ENCODE assay signal across 14 cellular contexts in the genomic region with DNA sequence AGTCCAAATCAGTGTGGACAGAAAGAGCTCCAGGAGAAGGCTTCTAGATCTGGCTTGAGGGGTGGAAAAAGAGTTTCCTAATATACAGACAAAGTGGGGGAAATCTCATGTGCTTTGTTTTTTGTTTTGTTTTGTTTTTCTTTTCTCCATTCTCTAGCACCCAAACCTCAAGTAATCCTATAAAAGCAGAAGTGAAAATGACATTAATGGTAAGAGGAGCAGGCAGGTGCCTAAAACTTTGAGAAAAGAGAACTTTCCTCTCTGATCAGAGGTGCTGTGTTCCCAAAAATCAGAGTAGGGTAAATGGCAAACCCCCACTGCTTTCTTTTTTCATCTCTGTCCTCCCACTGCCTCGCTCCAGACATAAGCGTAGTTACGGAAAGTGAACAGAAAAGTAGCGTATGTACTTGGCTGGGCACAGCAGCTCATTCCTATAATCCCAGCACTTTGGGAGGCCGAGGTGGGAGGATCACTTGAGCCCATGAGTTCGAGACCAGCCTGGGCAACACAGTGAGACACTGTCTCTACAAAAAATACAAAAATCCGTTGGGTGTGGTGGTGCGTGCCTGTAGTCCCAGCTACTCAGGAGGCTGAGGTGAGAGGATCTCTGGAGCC.
DNase-seq lines count a peak whose midpoint lies in the region; ATAC-seq and TF ChIP-seq lines count a peak whose summit lies in the region.
"Had no signal": no experiment of that assay in that cellular context is flagged by ENCODE, and none has a peak within 500 bp of the region (broad histone marks: within the 10 kb centered on the region; RNA-seq: fewer than 3 reads in every experiment).

No MANE protein-coding gene starts in this region.

- peaks cover 2% of the 10 kb centered on the region; the same call in 1 of the 2 replicates for H3F3A ChIP-seq in GM23248 (ENCODE audit: insufficient read depth)

- no peaks in the 10 kb centered on the region for H3K27me3 ChIP-seq in BLaER1
- no peaks in the 10 kb centered on the region for H3K27me3 ChIP-seq in GM23248 (replicated peaks; ENCODE audit: insufficient read depth)
- peaks cover 0 to 6% (median 0%) of the 10 kb centered on the region in 4 donors for H3K27me3 ChIP-seq in esophagus muscularis mucosa
- H3K27me3 ChIP-seq in colonic mucosa: no peaks in the 10 kb centered on the region
- H3K27me3 ChIP-seq: adrenal gland had no signal

- no peak overlapping the region for H2AFZ ChIP-seq in GM23248

- H3K36me3 ChIP-seq in BLaER1 (no peaks in the 10 kb centered on the region), GM23248 (ENCODE audit: low read depth) (no peaks in the 10 kb centered on the region), esophagus muscularis mucosa (no peaks in the 10 kb centered on the region), colonic mucosa (no peaks in the 10 kb centered on the region)
- H3K36me3 ChIP-seq: adrenal gland had no signal

- TF ChIP-seq POLR2A in esophagus muscularis mucosa (IDR thresholded peaks at IDR 0.05; ENCODE audit: low read depth): no peak

- no peaks in the 10 kb centered on the region for H4K20me1 ChIP-seq in BLaER1
- H4K20me1 ChIP-seq in GM23248 (ENCODE audit: insufficient read depth): no peaks in the 10 kb centered on the region

- WGBS in GM23248 (ENCODE audit: low coverage in 1 of 2, low lambda C conversion rate in 2 of 2, missing lambda C conversion rate in 2 of 2), 2 experiments: 65 to 68% methylated on average over 8 of the region's 8 CpGs
- WGBS in esophagus muscularis mucosa: 89% methylated on average over 8 of the region's 8 CpGs

- in situ Hi-C loops in KBM-7 (cut with MboI; ENCODE audit: low pct_unique_long_range_greater_than_20kb, low sequenced_read_pairs): no loop called here
- in situ Hi-C loops in GM23248 (cut with MboI): no loop called here

- ATAC-seq in GM19035 (IDR thresholded peaks at IDR 0.05; ENCODE audit: unreplicated experiment) (peak; percentile 71), HG02852 (IDR thresholded peaks at IDR 0.05; ENCODE audit: unreplicated experiment) (peak; percentile 79)
- ATAC-seq: stimulated activated naive CD8-positive, alpha-beta T cell treated with anti-CD3 and anti-CD28 coated beads, Interleukin-15, Interleukin-2, amounts not matched to agents 100 U/mL and 50 U/mL, for 24 hours had no signal

- TF ChIP-seq CTCF in esophagus muscularis mucosa (IDR thresholded peaks at IDR 0.05): no peak
- TF ChIP-seq CTCF in colonic mucosa (IDR thresholded peaks at IDR 0.05): no peak

- H3K27ac ChIP-seq in BLaER1 (no peak overlapping the region), GM23248 (no peak overlapping the region), esophagus muscularis mucosa (replicated peaks in 1 of 4) (no peak overlapping the region), colonic mucosa (no peak overlapping the region)
- H3K27ac ChIP-seq: adrenal gland had no signal

- H3K4me1 ChIP-seq in BLaER1 (peaks cover 8% of the 10 kb centered on the region; the same call in 1 of the 2 replicates), GM23248 (ENCODE audit: insufficient read depth) (peaks cover 3% of the 10 kb centered on the region; the same call in 1 of the 2 replicates), esophagus muscularis mucosa (no peaks in the 10 kb centered on the region), colonic mucosa (no peaks in the 10 kb centered on the region)
- H3K4me1 ChIP-seq: adrenal gland had no signal

- H3K9me3 ChIP-seq in BLaER1 (peaks cover under 1% of the 10 kb centered on the region), GM23248 (ENCODE audit: low read depth) (no peaks in the 10 kb centered on the region), esophagus muscularis mucosa (peaks cover 0 to 5% (median 1%) of the 10 kb centered on the region in 4 donors), colonic mucosa (no peaks in the 10 kb centered on the region)

- 0 out of 2 replicates have a peak overlapping the region, but pooled peaks have one; percentile 4 for H3K4me2 ChIP-seq in BLaER1
- H3K4me2 ChIP-seq in GM23248 (ENCODE audit: unreplicated experiment): no peak overlapping the region

- H3K9ac ChIP-seq in BLaER1: no peak overlapping the region
- H3K9ac ChIP-seq in GM23248: no peak overlapping the region
- no peak overlapping the region for H3K9ac ChIP-seq in colonic mucosa (ENCODE audit: low read depth in 2 of 2, low read length in 2 of 2)

- no peaks in the 10 kb centered on the region for H3K9me2 ChIP-seq in GM23248 (ENCODE audit: insufficient read depth)

- no peak overlapping the region for H3K4me3 ChIP-seq in BLaER1
- no peak overlapping the region for H3K4me3 ChIP-seq in GM23248
- no peak overlapping the region for H3K4me3 ChIP-seq in esophagus muscularis mucosa
- H3K4me3 ChIP-seq in colonic mucosa: no peak overlapping the region
- H3K4me3 ChIP-seq: adrenal gland had no signal

- DNase-seq in KBM-7 (peak; percentile 40), inferior parietal cortex (ENCODE audit: extremely low spot score) (no peak), GM23248 (no peak), esophagus muscularis mucosa (ENCODE audit: extremely low spot score) (no peak), colonic mucosa (no peak)
- DNase-seq: adrenal gland; effector CD8-positive, alpha-beta T cell; hippocampal formation; NCI-H1694; small intestine; stimulated activated naive CD8-positive, alpha-beta T cell treated with anti-CD3 and anti-CD28 coated beads, Interleukin-15, Interleukin-2, amounts not matched to agents 100 U/mL and 50 U/mL, for 24 hours had no signal

- no peak for TF ChIP-seq EP300 in esophagus muscularis mucosa (IDR thresholded peaks at IDR 0.05)

- intact Hi-C loops in esophagus muscularis mucosa (cut with DNase I) (no loop called here), colonic mucosa (cut with DNase I) (no loop called here)

- no peaks in the 10 kb centered on the region for H3K79me2 ChIP-seq in GM23248 (ENCODE audit: insufficient read depth)
